8 cellular contexts compared by ENCODE assay signal in the genomic region with DNA sequence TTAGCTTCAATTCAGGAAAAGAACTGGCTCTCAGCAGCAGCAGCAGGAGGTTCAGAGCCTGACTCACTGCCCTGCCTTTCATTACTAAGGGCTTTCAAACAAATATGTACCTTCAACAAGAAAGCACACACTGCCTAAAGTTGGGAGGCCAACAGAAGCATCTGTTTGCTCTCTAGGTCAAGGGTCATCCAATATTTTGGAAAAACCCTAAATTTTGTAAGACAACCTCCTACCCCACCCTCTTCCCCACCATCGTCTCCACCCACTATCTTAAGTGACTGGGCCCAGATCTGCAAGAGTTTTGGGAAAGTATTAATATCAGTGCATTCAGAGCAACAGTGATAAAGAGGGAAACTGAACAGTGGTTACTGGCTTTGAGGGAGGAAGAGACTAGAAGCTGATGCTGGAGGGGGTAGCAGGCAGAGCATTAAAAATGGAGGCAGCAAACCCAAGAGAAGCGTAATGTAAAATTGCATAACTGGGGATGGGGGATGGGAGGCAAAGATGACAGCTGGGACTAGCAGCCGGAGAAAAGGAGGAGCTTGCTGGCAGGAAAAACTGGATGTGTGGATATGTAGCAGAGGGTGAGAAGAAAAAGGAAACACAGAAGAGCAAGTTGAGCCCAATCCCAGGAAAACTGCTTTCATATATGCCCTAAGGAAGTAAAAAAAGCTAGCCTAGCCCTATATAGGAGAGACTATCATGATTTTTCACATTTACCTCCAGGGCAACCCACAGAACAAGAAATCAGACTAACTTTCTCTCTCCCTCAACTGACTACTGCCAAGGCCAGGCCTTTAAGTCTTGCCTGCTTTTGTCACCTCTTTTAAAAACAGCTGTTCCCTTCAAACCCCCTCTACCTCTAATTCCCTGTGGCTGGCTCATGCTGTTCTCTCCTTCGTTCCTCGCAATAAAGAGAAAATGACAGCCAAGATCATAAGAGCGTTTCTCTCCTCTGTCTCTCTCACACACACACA. TPM values are rescaled to one million over a fixed set of nuclear protein-coding genes. Genes with fewer than 3 reads are reported as not detected.
DNase-seq lines count a peak whose midpoint lies in the region; ATAC-seq, FAIRE-seq and TF ChIP-seq lines count a peak whose summit lies in the region.
"Had no signal": no experiment of that assay in that cellular context is flagged by ENCODE, and none has a peak within 500 bp of the region (broad histone marks: within the 10 kb centered on the region; RNA-seq: fewer than 3 reads in every experiment).

No MANE protein-coding gene starts in this region.

- H3K4me2 ChIP-seq in K562 (ENCODE audit: insufficient read depth, low read length) = peak overlapping the region; percentile 13; the same call in 1 of the 2 replicates

- H3K4me1 ChIP-seq in K562 (replicated peaks in 1 of 2; ENCODE audit: control insufficient read depth in 2 of 2, insufficient read depth in 2 of 2, low read length in 2 of 2) = peaks cover 10 to 39% of the 10 kb centered on the region in 2 experiments
- H3K4me1 ChIP-seq in thymus (ENCODE audit: control insufficient read depth, insufficient read depth, low read length) = no peaks in the 10 kb centered on the region

- H3K9me3 ChIP-seq in K562 (replicated peaks; ENCODE audit: control insufficient read depth, insufficient read depth, low read depth, low read length) (no peaks in the 10 kb centered on the region), thymus (ENCODE audit: control insufficient read depth) (no peaks in the 10 kb centered on the region)

- peaks cover 1% of the 10 kb centered on the region for H3K4me1 Mint-ChIP-seq in activated T-helper 2 cell treated with anti-CD3 and anti-CD28 coated beads, Interferon-gamma antibody, Interleukin-2, Interleukin-4, amounts not matched to agents 10 μg/mL and 5 μg/mL and 100 μg/mL, durations not matched to agents 14 hours and 24 hours and 36 hours (ENCODE audit: low read depth)

- ATAC-seq in K562 (peak; percentile 52), HG03521 (IDR thresholded peaks at IDR 0.05; ENCODE audit: unreplicated experiment) (no peak)

- peaks cover 6% of the 10 kb centered on the region for H3K36me3 Mint-ChIP-seq in activated T-helper 2 cell treated with anti-CD3 and anti-CD28 coated beads, Interferon-gamma antibody, Interleukin-2, Interleukin-4, amounts not matched to agents 10 μg/mL and 5 μg/mL and 100 μg/mL, durations not matched to agents 14 hours and 24 hours and 36 hours (ENCODE audit: low read depth)

- no peak overlapping the region; a peak in 1 of 4 replicates for H3K9ac ChIP-seq in K562 (ENCODE audit: insufficient read depth in 1 of 2, low read depth in 2 of 2, low read length in 2 of 2)

- H3K9me3 Mint-ChIP-seq in activated T-helper 2 cell treated with anti-CD3 and anti-CD28 coated beads, Interferon-gamma antibody, Interleukin-2, Interleukin-4, amounts not matched to agents 10 μg/mL and 5 μg/mL and 100 μg/mL, durations not matched to agents 14 hours and 24 hours and 36 hours = no peaks in the 10 kb centered on the region
- H3K9me3 Mint-ChIP-seq: nephron had no signal

- peaks cover 84% of the 10 kb centered on the region for H3K79me2 ChIP-seq in K562 (ENCODE audit: control insufficient read depth, insufficient read depth, low read length)

- TF ChIP-seq RAD21 in K562 (CRISPR knock-in tag; conservative IDR thresholded peaks at IDR 0.05 in 1 of 2, IDR thresholded peaks at IDR 0.05 in 1 of 2) = no peak

- intact Hi-C loops in K562 (cut with micrococcal nuclease) = no loop called here
- intact Hi-C loops in activated T-helper 2 cell treated with anti-CD3 and anti-CD28 coated beads, Interferon-gamma antibody, Interleukin-2, Interleukin-4, amounts not matched to agents 10 μg/mL and 5 μg/mL and 100 μg/mL, durations not matched to agents 14 hours and 24 hours and 36 hours (cut with micrococcal nuclease) = no loop called here

- H3K4me3 Mint-ChIP-seq in activated T-helper 2 cell treated with anti-CD3 and anti-CD28 coated beads, Interferon-gamma antibody, Interleukin-2, Interleukin-4, amounts not matched to agents 10 μg/mL and 5 μg/mL and 100 μg/mL, durations not matched to agents 14 hours and 24 hours and 36 hours (ENCODE audit: low read depth) = no peak overlapping the region
- H3K4me3 Mint-ChIP-seq: nephron had no signal

- H3K27ac Mint-ChIP-seq in activated T-helper 2 cell treated with anti-CD3 and anti-CD28 coated beads, Interferon-gamma antibody, Interleukin-2, Interleukin-4, amounts not matched to agents 10 μg/mL and 5 μg/mL and 100 μg/mL, durations not matched to agents 14 hours and 24 hours and 36 hours = no peak overlapping the region
- H3K27ac Mint-ChIP-seq: nephron had no signal

- H3K36me3 ChIP-seq in K562 (ENCODE audit: control insufficient read depth, insufficient read depth, low read length) (no peaks in the 10 kb centered on the region; the same call in 2 of the 3 replicates), thymus (ENCODE audit: control insufficient read depth, insufficient read depth) (no peaks in the 10 kb centered on the region)

- TF ChIP-seq CTCF in K562 (IDR thresholded peaks at IDR 0.05 in 2 of 3, conservative IDR thresholded peaks at IDR 0.05 in 1 of 3; ENCODE audit: insufficient read depth in 2 of 3, low read depth in 1 of 3, low read length in 3 of 3) = no peak

- no TSS peak for BruUV-seq in K562 (replicated peaks; lab: Mats Ljungman, UMichigan)

- H4K20me1 ChIP-seq in K562 (replicated peaks; ENCODE audit: control insufficient read depth, insufficient read depth, low read length) = peaks cover 34% of the 10 kb centered on the region

- no peak overlapping the region for H2AFZ ChIP-seq in K562 (ENCODE audit: low read depth, low read length)

- H3K9me1 ChIP-seq in K562 (ENCODE audit: control insufficient read depth, insufficient read depth, low read length) = no peaks in the 10 kb centered on the region

- no peaks in the 10 kb centered on the region for H3K27me3 Mint-ChIP-seq in activated T-helper 2 cell treated with anti-CD3 and anti-CD28 coated beads, Interferon-gamma antibody, Interleukin-2, Interleukin-4, amounts not matched to agents 10 μg/mL and 5 μg/mL and 100 μg/mL, durations not matched to agents 14 hours and 24 hours and 36 hours (ENCODE audit: low read depth)

- DNase-seq in NCI-H1694 (lab: John Stamatoyannopoulos, UW) (peak; percentile 54), K562 (ENCODE audit: extremely low read depth in 1 of 4, low spot score in 3 of 4) (peak in 1 of 4 experiments; percentile 23), kidney tubule cell (ENCODE audit: low spot score) (peak; percentile 44), KG1 (lab: John Stamatoyannopoulos, UW) (no peak)
- no peak for DNase-seq in activated T-helper 2 cell treated with anti-CD3 and anti-CD28 coated beads, Interferon-gamma antibody, Interleukin-2, Interleukin-4, amounts not matched to agents 10 μg/mL and 5 μg/mL and 100 μg/mL, durations not matched to agents 14 hours and 24 hours and 36 hours (ENCODE audit: low spot score)

- peak; percentile 57 for FAIRE-seq in K562 (lab: Jason Lieb, UNC)

- TF ChIP-seq EP300 in K562 (IDR thresholded peaks at IDR 0.05; ENCODE audit: low read length) = no peak

- H3K4me3 ChIP-seq in K562 = no peak overlapping the region
- no peak overlapping the region for H3K4me3 ChIP-seq in thymus (ENCODE audit: low read length)

- CTCF ChIA-PET in K562 (lab: Yijun Ruan, JAX; ENCODE audit: low intra/inter-chr PET ratio) = no interaction called here

- H3K27ac ChIP-seq in K562 (ENCODE audit: extremely low read depth, low read depth, low read length) = peak overlapping the region; percentile 13; the same call in 1 of the 3 replicates
- H3K27ac ChIP-seq in thymus (ENCODE audit: low read depth) = peak overlapping the region; percentile 37

- no peaks in the 10 kb centered on the region for H3K27me3 ChIP-seq in K562 (ENCODE audit: control insufficient read depth in 2 of 2, insufficient read depth in 2 of 2, low read length in 2 of 2)
- H3K27me3 ChIP-seq in thymus (ENCODE audit: control insufficient read depth, insufficient read depth) = no peaks in the 10 kb centered on the region

- TF ChIP-seq POLR2A in K562 (conservative IDR thresholded peaks at IDR 0.05) = no peak

- POLR2A ChIA-PET in K562 (lab: Yijun Ruan, JAX) = interaction anchor here (0.6 to 2.1 kb wide), 6 partner anchors 8 to 176 kb away, joined by 3 to 6 read pairs (median 4); no protein-coding TSS in a partner anchor

- WGBS in K562 (ENCODE audit: insufficient coverage, low coverage, missing lambda C conversion rate) = 49% methylated on average over 6 of the region's 6 CpGs
- 92% methylated on average over 6 of the region's 6 CpGs for WGBS in thymus

- in situ Hi-C loops in K562 (cut with MboI) = no loop called here

TF ChIP-seq in K562, 482 proteins besides CTCF, POLR2A, EP300 and RAD21 (continues in another document):
- no peak for TF ChIP-seq NFIC (IDR thresholded peaks at IDR 0.05)
- TF ChIP-seq HMG20A (CRISPR knock-in tag; conservative IDR thresholded peaks at IDR 0.05) = no peak
- no peak for TF ChIP-seq XRCC3 (IDR thresholded peaks at IDR 0.05)
- TF ChIP-seq CEBPB (tag; IDR thresholded peaks at IDR 0.05) = peak; percentile 85
- TF ChIP-seq BHLHE40 (IDR thresholded peaks at IDR 0.05; ENCODE audit: low read length) = no peak
- TF ChIP-seq NFYB (IDR thresholded peaks at IDR 0.05; ENCODE audit: extremely low read depth, insufficient read length) = no peak
- peak; percentile 3; the same call in 1 of the 2 replicates for TF ChIP-seq CBFA2T3 (IDR thresholded peaks at IDR 0.05)

RNA-seq across cellular contexts. Expression of a gene that starts 31.5 kb away (rescaled TPM):
- 75.1 and 77.9 TPM in 2 replicates for total RNA-seq in K562 (2011; cell fraction: chromatin; rRNA removed; ENCODE audit: low replicate concordance)
- total RNA-seq in K562 (2011; cell fraction: nucleolus; rRNA removed) = 51.0 and 53.4 TPM in 2 replicates
- 69.2 and 77.4 TPM in 2 replicates for total RNA-seq in K562 (2011; cell fraction: nucleoplasm; rRNA removed)
- total RNA-seq in K562 (2014; rRNA removed) = 19.1 and 19.2 TPM in 2 replicates
- 23.2 and 25.5 TPM in 2 replicates for total RNA-seq in K562 (2014; rRNA removed; fragmentation: Illumina TruSeq; extraction: Trizol)
- 37.3 and 41.0 TPM in 2 replicates for total RNA-seq in K562 (2015; rRNA removed; fragmentation: Illumina TruSeq; extraction: Trizol)
- total RNA-seq in K562 (2021) = 21.2 and 21.6 TPM in 2 replicates
- 21.7 and 34.0 TPM in 2 replicates for polyA plus RNA-seq in K562 (2011; rRNA removed)
- 12.4 and 16.3 TPM in 2 replicates for polyA plus RNA-seq in K562 (2011; cell fraction: cytosol; rRNA removed)
- polyA plus RNA-seq in K562 (2011; cell fraction: nucleus; rRNA removed) = 46.3 and 54.5 TPM in 2 replicates
- 26.6 and 42.1 TPM in 2 replicates for polyA plus RNA-seq in K562 (2012)
- polyA plus RNA-seq in K562 (2014; fragmentation: Illumina TruSeq; extraction: Trizol) = 47.7 and 48.5 TPM in 2 replicates
- 10 to 100 TPM in 1 of 2 experiments, 1 to 10 TPM in 1; 9.6 to 10.1 TPM for polyA plus RNA-seq in K562 (2014; fragmentation: Nextera tagmentation; extraction: Ambion mirVana)
- polyA plus RNA-seq in K562 (2014; rRNA removed) = 17.5 and 23.6 TPM in 2 replicates
- polyA minus RNA-seq in K562 (2011; rRNA and poly(A)+ RNA removed) = 26.9 and 28.7 TPM in 2 replicates
- polyA minus RNA-seq in K562 (2011; cell fraction: cytosol; rRNA and poly(A)+ RNA removed) = 11.0 and 11.5 TPM in 2 replicates
- 23.7 and 38.7 TPM in 2 replicates for polyA minus RNA-seq in K562 (2011; cell fraction: nucleus; rRNA and poly(A)+ RNA removed)
- 45.9 TPM for polyA plus RNA-seq in thymus
- total RNA-seq in activated T-helper 2 cell treated with anti-CD3 and anti-CD28 coated beads, Interferon-gamma antibody, Interleukin-2, Interleukin-4, amounts not matched to agents 10 μg/mL and 5 μg/mL and 100 μg/mL, durations not matched to agents 14 hours and 24 hours and 36 hours = 69.3 and 76.6 TPM in 2 replicates

Comparison
In these comparisons a context has a peak if more than half of its experiments do, and no peak if none do; other contexts are left out.
1. DNase-seq: peak in NCI-H1694 (single experiment) and kidney tubule cell (single experiment); none in KG1 (single experiment) and activated T-helper 2 cell treated with anti-CD3 and anti-CD28 coated beads, Interferon-gamma antibody, Interleukin-2, Interleukin-4, amounts not matched to agents 10 μg/mL and 5 μg/mL and 100 μg/mL, durations not matched to agents 14 hours and 24 hours and 36 hours (single experiment).